ENCODE assay signal across 8 cellular contexts in the genomic region with DNA sequence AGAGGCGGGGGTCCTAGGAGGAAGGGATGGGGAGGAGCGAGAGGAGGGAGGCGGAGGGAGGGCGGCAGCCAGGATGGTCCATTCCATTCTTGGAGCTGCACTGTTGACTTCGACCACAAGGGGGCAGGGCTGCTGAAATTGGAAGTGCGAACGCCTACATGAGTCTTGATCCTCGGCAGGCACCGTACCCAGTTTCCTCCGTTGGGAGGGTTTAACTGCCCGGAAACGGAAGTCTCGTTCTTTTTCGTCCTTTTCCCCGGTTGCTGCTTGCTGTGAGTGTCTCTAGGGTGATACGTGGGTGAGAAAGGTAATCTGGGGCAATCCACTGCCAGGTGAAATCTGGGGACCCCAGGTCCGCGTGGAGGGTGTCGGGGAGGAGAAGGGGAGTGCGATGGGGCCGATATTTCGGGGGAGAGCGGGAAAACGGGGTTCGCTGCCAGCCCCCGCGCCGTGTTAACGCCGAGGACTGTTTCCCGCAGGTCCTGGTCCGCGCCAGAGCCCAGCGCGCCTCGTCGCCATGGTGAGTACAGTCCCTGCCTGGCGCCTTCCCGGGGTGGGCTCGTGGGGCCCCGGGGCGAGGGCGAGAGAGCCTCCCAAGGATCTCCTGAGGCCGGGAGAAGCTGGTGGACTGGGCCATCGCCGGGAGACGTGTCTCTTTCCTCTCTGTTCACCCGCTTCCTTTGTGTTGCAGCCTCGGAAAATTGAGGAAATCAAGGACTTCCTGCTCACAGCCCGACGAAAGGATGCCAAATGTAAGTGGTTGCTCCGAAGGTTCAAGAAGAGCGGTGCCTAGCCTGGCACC. TPM values are rescaled to one million over a fixed set of nuclear protein-coding genes. Genes with fewer than 3 reads are reported as not detected.
A peak's percentile ranks its signal among the peaks of the same experiment; 100 is the strongest.
DNase-seq lines count a peak whose midpoint lies in the region; ATAC-seq and TF ChIP-seq lines count a peak whose summit lies in the region.

A gene (plus strand): TSS at position 240 of the 802 bp plus-strand sequence. CDS start 278 bp downstream, at position 518.

- CTCF ChIA-PET in activated naive CD4-positive, alpha-beta T cell treated with anti-CD3 and anti-CD28 coated beads for 36 hours (lab: Charles Lee), result interaction anchor here (0.6 to 2.0 kb wide), 9 partner anchors 8 to 962 kb away, joined by 3 to 5 read pairs (median 3); a partner anchor contains a TSS

- H3K4me3 Mint-ChIP-seq in H9, result peak within 1 kb of the TSS; percentile 99 to 100
- peak within 1 kb of the TSS; percentile 100 for H3K4me3 Mint-ChIP-seq in activated naive CD4-positive, alpha-beta T cell treated with anti-CD3 and anti-CD28 coated beads for 36 hours

- no peak within 1 kb of the TSS for H2BK20ac ChIP-seq in H9 (ENCODE audit: low read depth, low read length, poor library complexity, severe bottlenecking)

- no peak for TF ChIP-seq EP300 in gastroesophageal sphincter (IDR thresholded peaks at IDR 0.05)

- peaks cover 3% of the 10 kb centered on the region in 2 experiments; a peak in 3 of 5 replicates for H3K9me3 Mint-ChIP-seq in H9
- H3K9me3 Mint-ChIP-seq in activated naive CD4-positive, alpha-beta T cell treated with anti-CD3 and anti-CD28 coated beads for 36 hours, result no peaks in the 10 kb centered on the region

- peak within 1 kb of the TSS; percentile 16 for H4K91ac ChIP-seq in H9 (ENCODE audit: insufficient read length, low read depth, low read length)

- peaks cover 38 to 49% (median 48%) of the 10 kb centered on the region in 3 experiments for H3K36me3 Mint-ChIP-seq in H9 (ENCODE audit: insufficient read depth in 1 of 3, low read depth in 3 of 3)
- peaks cover 39% of the 10 kb centered on the region for H3K36me3 Mint-ChIP-seq in activated naive CD4-positive, alpha-beta T cell treated with anti-CD3 and anti-CD28 coated beads for 36 hours (ENCODE audit: low read depth)

- H3K23me2 ChIP-seq in H9 (ENCODE audit: insufficient read length, low read depth, low read length, poor library complexity, severe bottlenecking), result peaks cover 8% of the 10 kb centered on the region

- peaks cover 2% of the 10 kb centered on the region for H4K20me1 ChIP-seq in H9 (ENCODE audit: control insufficient read depth, insufficient read depth, insufficient read length)

- H2BK5ac ChIP-seq in H9 (ENCODE audit: insufficient read length, low read length), result peak within 1 kb of the TSS; percentile 5

- H3K14ac ChIP-seq in H9 (ENCODE audit: insufficient read depth, low read length), result peak within 1 kb of the TSS; percentile 87

- intact Hi-C loops in activated naive CD4-positive, alpha-beta T cell treated with anti-CD3 and anti-CD28 coated beads for 36 hours (cut with micrococcal nuclease), result loop anchor here (1.0 kb wide), 1 partner anchor 10 kb away; a partner anchor contains a TSS

- H3K18ac ChIP-seq in H9 (ENCODE audit: insufficient read length, low read depth, low read length), result peak within 1 kb of the TSS; percentile 83

- H2BK15ac ChIP-seq in H9 (ENCODE audit: low read depth, low read length), result no peak within 1 kb of the TSS

- H3K79me2 ChIP-seq in H9 (ENCODE audit: insufficient read depth, low read length), result peaks cover 22% of the 10 kb centered on the region; the same call in 1 of the 2 replicates

- TF ChIP-seq POLR2A in gastroesophageal sphincter (IDR thresholded peaks at IDR 0.05), result peak; percentile 72

- H2AK5ac ChIP-seq in H9 (ENCODE audit: insufficient read length, low read length), result no peak within 1 kb of the TSS

- peaks cover 25 to 43% of the 10 kb centered on the region in 2 experiments for H3K4me1 Mint-ChIP-seq in H9
- H3K4me1 Mint-ChIP-seq in activated naive CD4-positive, alpha-beta T cell treated with anti-CD3 and anti-CD28 coated beads for 36 hours (ENCODE audit: low read depth), result peaks cover 35% of the 10 kb centered on the region

- ATAC-seq in gastroesophageal sphincter, result peak; percentile 88

- H3K27me3 Mint-ChIP-seq in H9 (ENCODE audit: low read depth), result peaks cover 35% of the 10 kb centered on the region
- H3K27me3 Mint-ChIP-seq in activated naive CD4-positive, alpha-beta T cell treated with anti-CD3 and anti-CD28 coated beads for 36 hours (ENCODE audit: low read depth), result peaks cover 13% of the 10 kb centered on the region

- peak within 1 kb of the TSS; percentile 95 for H3K9ac ChIP-seq in H9 (ENCODE audit: extremely low read depth, insufficient read length, low read length)

- no peak within 1 kb of the TSS for H3K56ac ChIP-seq in H9 (ENCODE audit: insufficient read length, low read depth, low read length)

- H3K4me3 ChIP-seq in gastroesophageal sphincter, result peak within 1 kb of the TSS; percentile 89 to 93
- peak within 1 kb of the TSS; percentile 77 to 96 for H3K4me3 ChIP-seq in neutrophil (ENCODE audit: low read depth in 1 of 2, low read length in 1 of 2)

- H3K9me3 ChIP-seq in H9 (ENCODE audit: control insufficient read depth, low read depth, low read length) (no peaks in the 10 kb centered on the region), gastroesophageal sphincter (no peaks in the 10 kb centered on the region), neutrophil (no peaks in the 10 kb centered on the region)

- H3K4ac ChIP-seq in H9 (ENCODE audit: low read depth, low read length), result peak within 1 kb of the TSS; percentile 28; the same call in 1 of the 2 replicates

- H3K23ac ChIP-seq in H9 (ENCODE audit: insufficient read length, low read depth, low read length), result no peak within 1 kb of the TSS

- no peak within 1 kb of the TSS for H4K5ac ChIP-seq in H9 (ENCODE audit: insufficient read length, low read depth, low read length)

- H3K27me3 ChIP-seq in H9 (ENCODE audit: insufficient read depth, low read length) (no peaks in the 10 kb centered on the region; the same call in 1 of the 2 replicates), gastroesophageal sphincter (peaks cover 44% of the 10 kb centered on the region), neutrophil (peaks cover 44% of the 10 kb centered on the region)

- H2BK120ac ChIP-seq in H9 (ENCODE audit: low read depth, low read length, poor library complexity, severe bottlenecking), result no peak within 1 kb of the TSS

- H3K79me1 ChIP-seq in H9 (ENCODE audit: insufficient read depth, low read depth, low read length, poor library complexity, severe bottlenecking), result peaks cover 5% of the 10 kb centered on the region

- H4K8ac ChIP-seq in H9 (replicated peaks; ENCODE audit: insufficient read length, low read depth, low read length), result no peak within 1 kb of the TSS

- peak within 1 kb of the TSS; percentile 82 for H3K4me2 ChIP-seq in H9 (ENCODE audit: insufficient read depth, insufficient read length, low read length)

- in situ Hi-C loops in G401 (cut with HindIII; ENCODE audit: low sequenced_read_pairs), result no loop called here

- peak; percentile 98 for DNase-seq in G401 (ENCODE audit: low spot score)
- peak; percentile 98 for DNase-seq in H9
- DNase-seq in MV-4-11 (lab: John Stamatoyannopoulos, UW), result peak; percentile 93
- DNase-seq in SK-N-DZ (ENCODE audit: low spot score), result peak; percentile 98
- DNase-seq in activated naive CD4-positive, alpha-beta T cell treated with anti-CD3 and anti-CD28 coated beads for 36 hours, result peak; percentile 98
- peak; percentile 72 to 99 (median 93) for DNase-seq in substantia nigra (lab: John Stamatoyannopoulos, UW)

- peak; percentile 95 for TF ChIP-seq CTCF in H9 (conservative IDR thresholded peaks at IDR 0.05)
- peak; percentile 87 to 97 (median 96) for TF ChIP-seq CTCF in gastroesophageal sphincter (IDR thresholded peaks at IDR 0.05)
- peak; percentile 98 for TF ChIP-seq CTCF in neutrophil (IDR thresholded peaks at IDR 0.05)

- H2BK12ac ChIP-seq in H9 (ENCODE audit: insufficient read length, low read depth, low read length), result no peak within 1 kb of the TSS

- H3K27ac ChIP-seq in H9 (ENCODE audit: insufficient read length, low read depth, low read length), result no peak within 1 kb of the TSS
- peak within 1 kb of the TSS; percentile 45 to 90 (median 88) for H3K27ac ChIP-seq in gastroesophageal sphincter
- peak within 1 kb of the TSS; percentile 72 for H3K27ac ChIP-seq in neutrophil
- H3K27ac ChIP-seq in substantia nigra (ENCODE audit: low read depth, low read length, poor library complexity, severe bottlenecking), result peak within 1 kb of the TSS; percentile 77

- no CpG with 5 or more reads among the region's 53 CpGs for WGBS in H9 (ENCODE audit: extremely low coverage, insufficient read length, low lambda C conversion rate)
- WGBS in gastroesophageal sphincter (ENCODE audit: low coverage in 1 of 2), 2 donors, result 0% methylated on average over 9 to 10 of the region's 53 CpGs

- H3T11ph ChIP-seq in H9 (ENCODE audit: low read length), result no peak within 1 kb of the TSS

- H3K36me3 ChIP-seq in gastroesophageal sphincter, result peaks cover 0 to 42% of the 10 kb centered on the region in 2 donors
- peaks cover 35% of the 10 kb centered on the region for H3K36me3 ChIP-seq in neutrophil

- peak within 1 kb of the TSS; percentile 45 for H2AFZ ChIP-seq in H9 (ENCODE audit: low read length)

- H3K4me1 ChIP-seq in H9 (ENCODE audit: insufficient read depth, low read length), result peaks cover 3% of the 10 kb centered on the region; the same call in 1 of the 2 replicates
- H3K4me1 ChIP-seq in gastroesophageal sphincter, result peaks cover 0 to 60% (median 19%) of the 10 kb centered on the region in 3 donors
- peaks cover 21 to 24% of the 10 kb centered on the region in 2 experiments for H3K4me1 ChIP-seq in neutrophil (ENCODE audit: control insufficient read depth in 1 of 2, insufficient read depth in 1 of 2, low read depth in 1 of 2, low read length in 1 of 2)

- H3K27ac Mint-ChIP-seq in H9, result peak within 1 kb of the TSS; percentile 99 to 100 (median 99)
- H3K27ac Mint-ChIP-seq in activated naive CD4-positive, alpha-beta T cell treated with anti-CD3 and anti-CD28 coated beads for 36 hours, result peak within 1 kb of the TSS; percentile 98

RNA-seq across cellular contexts. Expression of the gene that starts here (rescaled TPM):
- 1,888 and 3,125 TPM in 2 replicates for total RNA-seq in G401 (2014; rRNA removed; shearing (Covaris generic))
- 1,354 and 1,358 TPM in 2 replicates for total RNA-seq in H9 (2021)
- 501 and 546 TPM in 2 replicates for polyA plus RNA-seq in SK-N-DZ (2014; cell fraction: cytosol; rRNA removed)
- polyA plus RNA-seq in SK-N-DZ (2014; cell fraction: nucleus; rRNA removed), result 444 and 461 TPM in 2 replicates
- 1,000 to 10,000 TPM; 1,784 to 1,916 TPM for total RNA-seq in activated naive CD4-positive, alpha-beta T cell treated with anti-CD3 and anti-CD28 coated beads for 36 hours
- total RNA-seq in gastroesophageal sphincter, result 100 to 1,000 TPM; 407 to 628 (median 526) TPM
